8 cellular contexts compared by ENCODE assay signal in genomic region chr1:226633541-226634155, GRCh38.
DNase-seq lines count a peak whose midpoint lies in the region; ATAC-seq and TF ChIP-seq lines count a peak whose summit lies in the region.

No MANE protein-coding gene starts in this region.

- H3K9me3 ChIP-seq in CD4-positive, alpha-beta memory T cell (ENCODE audit: control insufficient read depth in 1 of 2, low read length in 2 of 2), result no peaks in the 10 kb centered on the region
- H3K9me3 ChIP-seq in adrenal gland (replicated peaks in 1 of 3), result no peaks in the 10 kb centered on the region

- CTCF ChIA-PET in CD4-positive, alpha-beta memory T cell (lab: Charles Lee; ENCODE audit: partially characterized antibody), result interaction anchor here (0.6 to 9.0 kb wide), 27 partner anchors 9 to 335 kb away, joined by 3 to 131 read pairs (median 5); no protein-coding TSS in a partner anchor

- H3K9me3 Mint-ChIP-seq in CD4-positive, alpha-beta memory T cell, result no peaks in the 10 kb centered on the region
- no peaks in the 10 kb centered on the region for H3K9me3 Mint-ChIP-seq in naive thymus-derived CD8-positive, alpha-beta T cell

- H3K4me1 ChIP-seq in CD4-positive, alpha-beta memory T cell (ENCODE audit: insufficient read depth, low read length), result peaks cover 53% of the 10 kb centered on the region
- H3K4me1 ChIP-seq in adrenal gland (replicated peaks in 1 of 2), result no peaks in the 10 kb centered on the region

- peak; percentile 14 for ATAC-seq in GM21528 (IDR thresholded peaks at IDR 0.05; ENCODE audit: low FRiP score, unreplicated experiment)
- ATAC-seq in naive thymus-derived CD8-positive, alpha-beta T cell, result peak; percentile 17 to 19

- peak overlapping the region in 2 of 8 donors; percentile 22 to 82 for H3K4me3 Mint-ChIP-seq in CD4-positive, alpha-beta memory T cell
- peak overlapping the region in 8 of 10 donors; percentile 7 to 86 (median 44) for H3K4me3 Mint-ChIP-seq in naive thymus-derived CD8-positive, alpha-beta T cell

- DNase-seq in CD4-positive, alpha-beta memory T cell, result peak in 1 of 5 donors; percentile 13
- peak in 1 of 10 donors; percentile 60 for DNase-seq in naive thymus-derived CD8-positive, alpha-beta T cell
- no peak for DNase-seq in adrenal gland
- DNase-seq in amygdala (lab: John Stamatoyannopoulos, UW), result no peak
- no peak for DNase-seq in H4 (ENCODE audit: low spot score)
- DNase-seq in stimulated activated CD4-positive, alpha-beta T cell treated with anti-CD3 and anti-CD28 coated beads, Interleukin-1b, Interleukin-23, amount 100 ng/mL, for 48 hours, result no peak

- 25 to 53% (median 47%) methylated on average over 3 to 6 of the region's 6 CpGs for WGBS in adrenal gland, 4 donors

- H3K27ac Mint-ChIP-seq in CD4-positive, alpha-beta memory T cell, result peak overlapping the region; percentile 27 to 94 (median 88)
- H3K27ac Mint-ChIP-seq in naive thymus-derived CD8-positive, alpha-beta T cell, result peak overlapping the region; percentile 72 to 97 (median 91)

- H3K27ac ChIP-seq in CD4-positive, alpha-beta memory T cell (ENCODE audit: low read depth, low read length), result peak overlapping the region; percentile 56
- H3K27ac ChIP-seq in VCaP, result 0 out of 2 replicates have a peak overlapping the region, but pooled peaks have one; percentile 2
- H3K27ac ChIP-seq in adrenal gland, result no peak overlapping the region

- intact Hi-C loops in CD4-positive, alpha-beta memory T cell (cut with micrococcal nuclease), result loop anchor here (1.0 to 2.0 kb wide), 4 partner anchors 21 to 195 kb away; no protein-coding TSS in a partner anchor
- intact Hi-C loops in adrenal gland (cut with DNase I), result loop anchor here (2.0 to 10.0 kb wide), 3 partner anchors 193 to 811 kb away; no protein-coding TSS in a partner anchor

- peaks cover 28 to 72% (median 54%) of the 10 kb centered on the region in 4 donors for H3K4me1 Mint-ChIP-seq in CD4-positive, alpha-beta memory T cell
- peaks cover 34 to 63% (median 57%) of the 10 kb centered on the region in 4 donors for H3K4me1 Mint-ChIP-seq in naive thymus-derived CD8-positive, alpha-beta T cell

- no peaks in the 10 kb centered on the region for H3K27me3 ChIP-seq in CD4-positive, alpha-beta memory T cell (ENCODE audit: insufficient read depth, low read length)
- no peaks in the 10 kb centered on the region for H3K27me3 ChIP-seq in adrenal gland

- no peak overlapping the region for H3K4me3 ChIP-seq in CD4-positive, alpha-beta memory T cell (ENCODE audit: low read length in 2 of 2)
- H3K4me3 ChIP-seq in adrenal gland, result no peak overlapping the region

- no peak for TF ChIP-seq CTCF in VCaP (conservative IDR thresholded peaks at IDR 0.05)
- TF ChIP-seq CTCF in adrenal gland (IDR thresholded peaks at IDR 0.05), result no peak

- TF ChIP-seq POLR2A in adrenal gland (IDR thresholded peaks at IDR 0.05), result no peak

- POLR2A ChIA-PET in CD4-positive, alpha-beta memory T cell (lab: Charles Lee; ENCODE audit: partially characterized antibody), result interaction anchor here (0.6 to 4.3 kb wide), 11 partner anchors 10 to 194 kb away, joined by 3 to 18 read pairs (median 8); no protein-coding TSS in a partner anchor
- POLR2A ChIA-PET in naive thymus-derived CD8-positive, alpha-beta T cell (lab: Charles Lee), result interaction anchor here (0.6 to 2.7 kb wide), 15 partner anchors 10 to 305 kb away, joined by 3 to 13 read pairs (median 4); no protein-coding TSS in a partner anchor

- H3K27me3 Mint-ChIP-seq in CD4-positive, alpha-beta memory T cell, result no peaks in the 10 kb centered on the region
- H3K27me3 Mint-ChIP-seq in naive thymus-derived CD8-positive, alpha-beta T cell, result no peaks in the 10 kb centered on the region

- H3K36me3 Mint-ChIP-seq in CD4-positive, alpha-beta memory T cell, result peaks cover 24 to 76% of the 10 kb centered on the region in 2 donors
- peaks cover 0 to 79% (median 4%) of the 10 kb centered on the region in 3 donors for H3K36me3 Mint-ChIP-seq in naive thymus-derived CD8-positive, alpha-beta T cell

- peaks cover 55% of the 10 kb centered on the region for H3K36me3 ChIP-seq in CD4-positive, alpha-beta memory T cell (ENCODE audit: insufficient read depth, low read length)
- no peaks in the 10 kb centered on the region for H3K36me3 ChIP-seq in adrenal gland (replicated peaks in 1 of 2)

Comparison
In these comparisons a context has a peak if more than half of its experiments do, and no peak if none do; other contexts are left out.
1. H3K27ac ChIP-seq: peak in CD4-positive, alpha-beta memory T cell (single experiment) and VCaP (single experiment); none in adrenal gland (0 of 5).